1 cellular context compared by ENCODE assay signal in the genomic region with DNA sequence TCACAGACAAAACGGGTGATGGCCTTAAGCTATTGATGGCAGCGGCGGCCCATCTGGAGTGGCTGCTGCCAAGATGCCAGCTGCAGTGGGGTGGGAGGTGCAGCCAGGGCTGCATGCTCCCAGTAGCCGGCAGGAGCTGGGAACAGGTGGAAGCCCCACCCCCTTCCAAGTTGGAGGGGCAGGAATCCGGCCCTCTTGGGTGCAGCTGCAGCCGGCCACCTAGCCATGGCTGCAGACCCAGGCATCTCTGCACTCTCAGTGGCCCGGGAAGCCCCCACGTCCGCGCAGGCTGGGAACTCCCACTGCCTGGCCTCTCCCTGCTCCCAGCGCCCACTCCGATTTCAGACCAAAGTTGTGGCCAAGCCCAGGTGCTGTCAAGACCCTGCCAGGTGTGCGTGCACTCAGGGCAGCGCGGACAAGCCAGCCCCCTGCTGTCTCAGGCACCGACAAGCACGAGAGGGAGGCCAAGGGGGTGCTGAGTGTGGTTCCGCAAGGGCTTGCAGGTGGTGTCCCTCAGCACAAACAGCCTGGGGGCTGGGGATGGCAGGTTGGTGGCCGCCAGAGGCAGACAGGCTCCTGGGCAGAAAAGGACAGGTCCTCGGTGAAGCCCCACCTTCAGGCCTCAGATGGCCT.
TF ChIP-seq lines count a peak whose summit lies in the region.

No MANE protein-coding gene starts in this region.

TF ChIP-seq in GM23338, 12 proteins besides CTCF, POLR2A, EP300 and RAD21 (continued from another document):
- TF ChIP-seq, protein P1, sequence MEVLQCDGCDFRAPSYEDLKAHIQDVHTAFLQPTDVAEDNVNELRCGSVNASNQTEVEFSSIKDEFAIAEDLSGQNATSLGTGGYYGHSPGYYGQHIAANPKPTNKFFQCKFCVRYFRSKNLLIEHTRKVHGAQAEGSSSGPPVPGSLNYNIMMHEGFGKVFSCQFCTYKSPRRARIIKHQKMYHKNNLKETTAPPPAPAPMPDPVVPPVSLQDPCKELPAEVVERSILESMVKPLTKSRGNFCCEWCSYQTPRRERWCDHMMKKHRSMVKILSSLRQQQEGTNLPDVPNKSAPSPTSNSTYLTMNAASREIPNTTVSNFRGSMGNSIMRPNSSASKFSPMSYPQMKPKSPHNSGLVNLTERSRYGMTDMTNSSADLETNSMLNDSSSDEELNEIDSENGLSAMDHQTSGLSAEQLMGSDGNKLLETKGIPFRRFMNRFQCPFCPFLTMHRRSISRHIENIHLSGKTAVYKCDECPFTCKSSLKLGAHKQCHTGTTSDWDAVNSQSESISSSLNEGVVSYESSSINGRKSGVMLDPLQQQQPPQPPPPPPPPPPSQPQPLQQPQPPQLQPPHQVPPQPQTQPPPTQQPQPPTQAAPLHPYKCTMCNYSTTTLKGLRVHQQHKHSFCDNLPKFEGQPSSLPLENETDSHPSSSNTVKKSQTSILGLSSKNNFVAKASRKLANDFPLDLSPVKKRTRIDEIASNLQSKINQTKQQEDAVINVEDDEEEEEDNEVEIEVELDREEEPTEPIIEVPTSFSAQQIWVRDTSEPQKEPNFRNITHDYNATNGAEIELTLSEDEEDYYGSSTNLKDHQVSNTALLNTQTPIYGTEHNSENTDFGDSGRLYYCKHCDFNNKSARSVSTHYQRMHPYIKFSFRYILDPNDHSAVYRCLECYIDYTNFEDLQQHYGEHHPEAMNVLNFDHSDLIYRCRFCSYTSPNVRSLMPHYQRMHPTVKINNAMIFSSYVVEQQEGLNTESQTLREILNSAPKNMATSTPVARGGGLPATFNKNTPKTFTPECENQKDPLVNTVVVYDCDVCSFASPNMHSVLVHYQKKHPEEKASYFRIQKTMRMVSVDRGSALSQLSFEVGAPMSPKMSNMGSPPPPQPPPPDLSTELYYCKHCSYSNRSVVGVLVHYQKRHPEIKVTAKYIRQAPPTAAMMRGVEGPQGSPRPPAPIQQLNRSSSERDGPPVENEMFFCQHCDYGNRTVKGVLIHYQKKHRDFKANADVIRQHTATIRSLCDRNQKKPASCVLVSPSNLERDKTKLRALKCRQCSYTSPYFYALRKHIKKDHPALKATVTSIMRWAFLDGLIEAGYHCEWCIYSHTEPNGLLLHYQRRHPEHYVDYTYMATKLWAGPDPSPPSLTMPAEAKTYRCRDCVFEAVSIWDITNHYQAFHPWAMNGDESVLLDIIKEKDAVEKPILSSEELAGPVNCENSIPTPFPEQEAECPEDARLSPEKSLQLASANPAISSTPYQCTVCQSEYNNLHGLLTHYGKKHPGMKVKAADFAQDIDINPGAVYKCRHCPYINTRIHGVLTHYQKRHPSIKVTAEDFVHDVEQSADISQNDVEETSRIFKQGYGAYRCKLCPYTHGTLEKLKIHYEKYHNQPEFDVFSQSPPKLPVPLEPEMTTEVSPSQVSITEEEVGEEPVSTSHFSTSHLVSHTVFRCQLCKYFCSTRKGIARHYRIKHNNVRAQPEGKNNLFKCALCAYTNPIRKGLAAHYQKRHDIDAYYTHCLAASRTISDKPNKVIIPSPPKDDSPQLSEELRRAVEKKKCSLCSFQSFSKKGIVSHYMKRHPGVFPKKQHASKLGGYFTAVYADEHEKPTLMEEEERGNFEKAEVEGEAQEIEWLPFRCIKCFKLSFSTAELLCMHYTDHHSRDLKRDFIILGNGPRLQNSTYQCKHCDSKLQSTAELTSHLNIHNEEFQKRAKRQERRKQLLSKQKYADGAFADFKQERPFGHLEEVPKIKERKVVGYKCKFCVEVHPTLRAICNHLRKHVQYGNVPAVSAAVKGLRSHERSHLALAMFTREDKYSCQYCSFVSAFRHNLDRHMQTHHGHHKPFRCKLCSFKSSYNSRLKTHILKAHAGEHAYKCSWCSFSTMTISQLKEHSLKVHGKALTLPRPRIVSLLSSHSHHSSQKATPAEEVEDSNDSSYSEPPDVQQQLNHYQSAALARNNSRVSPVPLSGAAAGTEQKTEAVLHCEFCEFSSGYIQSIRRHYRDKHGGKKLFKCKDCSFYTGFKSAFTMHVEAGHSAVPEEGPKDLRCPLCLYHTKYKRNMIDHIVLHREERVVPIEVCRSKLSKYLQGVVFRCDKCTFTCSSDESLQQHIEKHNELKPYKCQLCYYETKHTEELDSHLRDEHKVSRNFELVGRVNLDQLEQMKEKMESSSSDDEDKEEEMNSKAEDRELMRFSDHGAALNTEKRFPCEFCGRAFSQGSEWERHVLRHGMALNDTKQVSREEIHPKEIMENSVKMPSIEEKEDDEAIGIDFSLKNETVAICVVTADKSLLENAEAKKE (CRISPR knock-in tag; IDR thresholded peaks at IDR 0.05): no peak
- TF ChIP-seq JUNB (IDR thresholded peaks at IDR 0.05; ENCODE audit: unreplicated experiment) (no peak), POLR2AphosphoS5 (IDR thresholded peaks at IDR 0.05; ENCODE audit: low read depth) (no peak), ZNF331 (CRISPR knock-in tag; IDR thresholded peaks at IDR 0.05; ENCODE audit: low read depth) (no peak), ZNF114 (CRISPR knock-in tag; IDR thresholded peaks at IDR 0.05) (no peak), STAT1 (IDR thresholded peaks at IDR 0.05; ENCODE audit: unreplicated experiment) (no peak), EZH2phosphoT487 (IDR thresholded peaks at IDR 0.05; ENCODE audit: unreplicated experiment) (no peak), CREB1 (CRISPR knock-in tag; IDR thresholded peaks at IDR 0.05; ENCODE audit: low read depth) (no peak), NANOG (IDR thresholded peaks at IDR 0.05; ENCODE audit: borderline replicate concordance) (no peak)
- TF ChIP-seq, protein P2, sequence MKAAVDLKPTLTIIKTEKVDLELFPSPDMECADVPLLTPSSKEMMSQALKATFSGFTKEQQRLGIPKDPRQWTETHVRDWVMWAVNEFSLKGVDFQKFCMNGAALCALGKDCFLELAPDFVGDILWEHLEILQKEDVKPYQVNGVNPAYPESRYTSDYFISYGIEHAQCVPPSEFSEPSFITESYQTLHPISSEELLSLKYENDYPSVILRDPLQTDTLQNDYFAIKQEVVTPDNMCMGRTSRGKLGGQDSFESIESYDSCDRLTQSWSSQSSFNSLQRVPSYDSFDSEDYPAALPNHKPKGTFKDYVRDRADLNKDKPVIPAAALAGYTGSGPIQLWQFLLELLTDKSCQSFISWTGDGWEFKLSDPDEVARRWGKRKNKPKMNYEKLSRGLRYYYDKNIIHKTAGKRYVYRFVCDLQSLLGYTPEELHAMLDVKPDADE (IDR thresholded peaks at IDR 0.05): no peak
